Comparison of ENCODE assay signal across 24 cellular contexts in the genomic region with DNA sequence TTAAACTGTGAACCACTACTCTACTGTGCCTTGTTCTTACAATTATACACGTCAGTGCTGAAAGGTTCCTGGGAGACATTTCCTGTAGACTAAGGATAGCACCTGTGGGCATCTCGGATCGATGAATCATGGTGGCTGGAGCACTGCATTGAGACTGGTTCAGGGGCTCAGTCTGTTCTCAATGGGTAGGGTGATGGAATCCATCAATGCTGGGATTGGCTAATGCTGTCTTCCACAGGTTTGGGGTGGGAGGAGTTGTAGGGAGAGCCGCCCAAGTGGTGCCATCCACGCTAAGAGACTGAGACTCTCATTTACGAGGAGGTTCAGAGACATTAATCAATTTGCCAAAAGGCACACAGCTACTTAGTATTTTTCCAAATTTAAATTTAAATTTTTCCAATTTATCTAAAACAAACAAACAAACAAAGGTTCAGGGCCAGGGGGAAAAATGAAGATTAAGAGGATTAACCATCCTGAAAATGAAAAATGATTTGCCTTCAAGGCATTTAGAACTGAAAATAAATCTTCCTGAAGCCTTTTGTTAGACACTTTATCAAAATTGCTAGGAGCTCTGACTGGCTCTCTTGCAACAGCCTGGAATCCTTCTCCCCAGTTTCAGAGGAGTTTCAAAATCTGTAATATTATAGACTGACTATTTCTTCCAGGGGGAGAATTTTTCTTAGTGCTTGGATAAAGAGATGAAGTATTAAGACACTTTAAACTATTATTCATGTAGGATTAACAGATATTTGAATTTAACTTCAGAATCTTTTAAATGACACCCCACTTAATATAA.
"Had no signal": no experiment of that assay in that cellular context is flagged by ENCODE, and none has a peak within 500 bp of the region (broad histone marks: within the 10 kb centered on the region; RNA-seq: fewer than 3 reads in every experiment).

No MANE protein-coding gene starts in this region.

- H3K36me3 ChIP-seq: colonic mucosa, esophagus muscularis mucosa, gastrocnemius medialis, left lung, neural progenitor cell, prostate gland, right atrium auricular region, sigmoid colon, thoracic aorta, tibial nerve, upper lobe of right lung, vagina had no signal

- H3K9ac ChIP-seq: neural progenitor cell had no signal

- ATAC-seq: gastrocnemius medialis; left lung; naive thymus-derived CD4-positive, alpha-beta T cell; stimulated activated naive B cell treated with anti-CD40 and anti-IgM and Interleukin-4, amounts not matched to agents 10 μg/mL and 1 μg/mL and 100 μg/mL, for 72 hours; upper lobe of right lung had no signal

- H3K36me3 Mint-ChIP-seq: naive thymus-derived CD4-positive, alpha-beta T cell; neural progenitor cell; stimulated activated naive B cell treated with anti-CD40 and anti-IgM and Interleukin-4, amounts not matched to agents 10 μg/mL and 1 μg/mL and 100 μg/mL, for 72 hours had no signal

- H3K4me1 Mint-ChIP-seq: naive thymus-derived CD4-positive, alpha-beta T cell; nephron; neural progenitor cell; stimulated activated naive B cell treated with anti-CD40 and anti-IgM and Interleukin-4, amounts not matched to agents 10 μg/mL and 1 μg/mL and 100 μg/mL, for 72 hours had no signal

- DNase-seq: colonic mucosa; effector memory CD4-positive, alpha-beta T cell; gastrocnemius medialis; head of caudate nucleus; kidney; left lung; mesendoderm; midbrain; naive thymus-derived CD4-positive, alpha-beta T cell; sigmoid colon; stimulated activated CD4-positive, alpha-beta T cell treated with anti-CD3 and anti-CD28 coated beads, Interleukin-2, amount 100 ng/mL, for 24 hours; stimulated activated CD4-positive, alpha-beta T cell treated with anti-CD3 and anti-CD28 coated beads, Interleukin-4, amount 100 ng/mL, for 4 hours; stimulated activated naive B cell treated with anti-CD40 and anti-IgM and Interleukin-4, amounts not matched to agents 10 μg/mL and 1 μg/mL and 100 μg/mL, for 72 hours; upper lobe of right lung had no signal

- H3K9me3 Mint-ChIP-seq: dendritic cell treated with granulocyte-macrophage colony-stimulating factor and Interleukin-4, amounts not matched to agents 40 ng/mL and 50 ng/mL, for 4 days; naive thymus-derived CD4-positive, alpha-beta T cell; nephron; neural progenitor cell; stimulated activated naive CD8-positive, alpha-beta T cell treated with anti-CD3 and anti-CD28 coated beads, Interleukin-15, Interleukin-2, amounts not matched to agents 100 ng/mL and 50 ng/mL, for 24 hours had no signal

- H3K4me3 Mint-ChIP-seq: dendritic cell treated with granulocyte-macrophage colony-stimulating factor and Interleukin-4, amounts not matched to agents 40 ng/mL and 50 ng/mL, for 4 days; naive thymus-derived CD4-positive, alpha-beta T cell; nephron; neural progenitor cell; stimulated activated naive B cell treated with anti-CD40 and anti-IgM and Interleukin-4, amounts not matched to agents 10 μg/mL and 1 μg/mL and 100 μg/mL, for 72 hours; stimulated activated naive CD8-positive, alpha-beta T cell treated with anti-CD3 and anti-CD28 coated beads, Interleukin-15, Interleukin-2, amounts not matched to agents 100 ng/mL and 50 ng/mL, for 24 hours had no signal

- H3K27ac Mint-ChIP-seq: dendritic cell treated with granulocyte-macrophage colony-stimulating factor and Interleukin-4, amounts not matched to agents 40 ng/mL and 50 ng/mL, for 4 days; naive thymus-derived CD4-positive, alpha-beta T cell; nephron; neural progenitor cell; stimulated activated naive B cell treated with anti-CD40 and anti-IgM and Interleukin-4, amounts not matched to agents 10 μg/mL and 1 μg/mL and 100 μg/mL, for 72 hours; stimulated activated naive CD8-positive, alpha-beta T cell treated with anti-CD3 and anti-CD28 coated beads, Interleukin-15, Interleukin-2, amounts not matched to agents 100 ng/mL and 50 ng/mL, for 24 hours had no signal

- H3K9me3 ChIP-seq: colonic mucosa, esophagus muscularis mucosa, gastrocnemius medialis, left lung, prostate gland, right atrium auricular region, sigmoid colon, thoracic aorta, tibial nerve, upper lobe of right lung, vagina had no signal

- H2AFZ ChIP-seq: neural progenitor cell had no signal

- H3K4me2 ChIP-seq: neural progenitor cell had no signal

- H3K4me3 ChIP-seq: colonic mucosa, esophagus muscularis mucosa, gastrocnemius medialis, left lung, neural progenitor cell, prostate gland, right atrium auricular region, sigmoid colon, thoracic aorta, tibial nerve, upper lobe of right lung, vagina had no signal

- H3K27ac ChIP-seq: colonic mucosa, esophagus muscularis mucosa, gastrocnemius medialis, left lung, neural progenitor cell, prostate gland, right atrium auricular region, sigmoid colon, thoracic aorta, tibial nerve, upper lobe of right lung, vagina had no signal

- H3K27me3 ChIP-seq: colonic mucosa, esophagus muscularis mucosa, gastrocnemius medialis, left lung, neural progenitor cell, right atrium auricular region, sigmoid colon, tibial nerve, upper lobe of right lung, vagina had no signal

- H3K4me1 ChIP-seq: colonic mucosa, esophagus muscularis mucosa, gastrocnemius medialis, left lung, prostate gland, right atrium auricular region, sigmoid colon, tibial nerve, upper lobe of right lung, vagina had no signal
